1 cellular context compared by ENCODE assay signal in the genomic region with DNA sequence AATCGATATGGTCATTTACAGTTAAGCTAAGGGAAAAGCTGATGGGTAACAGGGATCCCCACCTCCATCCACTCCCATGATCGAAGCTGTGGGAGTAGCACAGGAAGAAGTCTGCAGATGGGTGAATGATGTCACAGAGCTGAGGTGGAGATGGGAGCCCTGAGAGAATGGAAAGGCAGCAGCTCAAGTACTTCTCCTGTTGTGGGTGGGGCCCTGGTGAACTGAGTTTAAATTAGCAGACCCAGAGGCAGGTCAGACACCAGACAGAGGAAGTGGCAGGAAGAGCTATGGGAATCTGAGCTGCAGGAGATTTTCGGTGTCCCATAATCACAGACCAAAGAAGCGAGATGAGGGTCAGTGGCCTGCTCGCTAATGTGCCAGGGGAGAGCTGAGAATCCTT.
TF ChIP-seq lines count a peak whose summit lies in the region.

No MANE protein-coding gene starts in this region.

TF ChIP-seq in H1, 55 proteins besides CTCF, POLR2A, EP300 and RAD21 (continued from another document):
- no peak for TF ChIP-seq POLR2AphosphoS5 (IDR thresholded peaks at IDR 0.05; ENCODE audit: low read depth, low read length)
- no peak for TF ChIP-seq SRF (IDR thresholded peaks at IDR 0.05; ENCODE audit: low read depth, low read length)
- TF ChIP-seq SAP30 (IDR thresholded peaks at IDR 0.05; ENCODE audit: insufficient read depth, insufficient replicate concordance, low read length) = no peak
